21 cellular contexts compared by ENCODE assay signal in genomic region chr14:24322672-24323071, GRCh38. TPM values are rescaled to one million over a fixed set of nuclear protein-coding genes. Genes with fewer than 3 reads are reported as not detected.
"Had no signal": no experiment of that assay in that cellular context is flagged by ENCODE, and none has a peak within 500 bp of the region (broad histone marks: within the 10 kb centered on the region; RNA-seq: fewer than 3 reads in every experiment).

No MANE protein-coding gene starts in this region.

- H3K4me3 Mint-ChIP-seq: activated CD8-positive, alpha-beta T cell treated with anti-CD3 and anti-CD28 coated beads, Interleukin-2, amount 10 ng/mL, durations not matched to agents 7 days and 5 days; activated naive CD8-positive, alpha-beta T cell treated with anti-CD3 and anti-CD28 coated beads, Interleukin-2, amount 10 ng/mL, durations not matched to agents 7 days and 5 days; T-helper 1 cell treated with Interleukin-12 subunit alpha and Interleukin-12 subunit beta and Interleukin-4 antibody, amounts not matched to agents 30 μg/mL and 1 μg/mL, for 36 hours had no signal

- H3K27ac ChIP-seq: adrenal gland, KMS-11 had no signal

- ATAC-seq: activated CD4-positive, CD25-positive, alpha-beta regulatory T cell treated with anti-CD3 and anti-CD28 coated beads, Interleukin-2, amount 50 U/mL, for 24 hours; activated CD8-positive, alpha-beta T cell treated with anti-CD3 and anti-CD28 coated beads, Interleukin-2, amount 10 ng/mL, durations not matched to agents 7 days and 5 days; PC-3 had no signal

- H3K4me3 ChIP-seq: adrenal gland had no signal

- H3K9me3 ChIP-seq: adrenal gland had no signal

- H3K36me3 Mint-ChIP-seq: activated naive CD8-positive, alpha-beta T cell treated with anti-CD3 and anti-CD28 coated beads, Interleukin-2, amount 10 ng/mL, durations not matched to agents 7 days and 5 days had no signal

- DNase-seq: activated CD4-positive, alpha-beta T cell treated with anti-CD3 and anti-CD28 coated beads for 48 hours; activated CD4-positive, alpha-beta T cell treated with anti-CD3 and anti-CD28 coated beads, Interleukin-2, amount 50 U/mL, for 4 hours; activated CD8-positive, alpha-beta memory T cell treated with anti-CD3 and anti-CD28 coated beads, Interleukin-2, amount 50 U/mL, for 48 hours; activated CD8-positive, alpha-beta T cell treated with anti-CD3 and anti-CD28 coated beads, Interleukin-2, amount 10 ng/mL, durations not matched to agents 7 days and 5 days; activated naive CD4-positive, alpha-beta T cell treated with anti-CD3 and anti-CD28 coated beads, Interleukin-2, amount 50 U/mL, for 16 hours; activated naive CD8-positive, alpha-beta T cell treated with anti-CD3 and anti-CD28 coated beads, Interleukin-2, amount 10 ng/mL, durations not matched to agents 7 days and 5 days; activated T-cell treated with anti-CD3 and anti-CD28 coated beads, Interleukin-2, amount 50 U/mL, for 1 hour; adrenal gland; anterior cingulate cortex; NCI-H1092; NCI-H1436; NCI-H1694 treated with DMSO at 0.1 percent for 48 hours; NCI-H2081; NCI-H510A treated with DMSO at 0.1 percent for 48 hours; PC-3; SHP77 treated with DMSO at 0.1 percent for 48 hours had no signal

- H3K36me3 ChIP-seq: adrenal gland had no signal

- H3K27ac Mint-ChIP-seq: activated CD8-positive, alpha-beta T cell treated with anti-CD3 and anti-CD28 coated beads, Interleukin-2, amount 10 ng/mL, durations not matched to agents 7 days and 5 days; T-helper 1 cell treated with Interleukin-12 subunit alpha and Interleukin-12 subunit beta and Interleukin-4 antibody, amounts not matched to agents 30 μg/mL and 1 μg/mL, for 36 hours had no signal

- H3K9me3 Mint-ChIP-seq: activated naive CD8-positive, alpha-beta T cell treated with anti-CD3 and anti-CD28 coated beads, Interleukin-2, amount 10 ng/mL, durations not matched to agents 7 days and 5 days; T-helper 1 cell treated with Interleukin-12 subunit alpha and Interleukin-12 subunit beta and Interleukin-4 antibody, amounts not matched to agents 30 μg/mL and 1 μg/mL, for 36 hours had no signal

- H3K27me3 ChIP-seq: adrenal gland had no signal

RNA-seq across cellular contexts. Expression of gene ADCY4, which starts 12.2 kb away (rescaled TPM):
- total RNA-seq: MCF 10A, SK-MEL-5 had no signal

RNA-seq across cellular contexts. Expression of gene CIDEB, which starts 14.9 kb away (rescaled TPM):
- total RNA-seq: PC-3 had no signal

RNA-seq across cellular contexts. Expression of gene RIPK3, which starts 17.1 kb away (rescaled TPM):
- total RNA-seq: MCF 10A, PC-3, SK-MEL-5 had no signal
